ENCODE assay signal across 8 cellular contexts in genomic region chr16:29710227-29711219, GRCh38. TPM values are rescaled to one million over a fixed set of nuclear protein-coding genes. Genes with fewer than 3 reads are reported as not detected.
DNase-seq lines count a peak whose midpoint lies in the region; ATAC-seq and TF ChIP-seq lines count a peak whose summit lies in the region.

No MANE protein-coding gene starts in this region.

- H3K9me3 ChIP-seq in SK-N-SH (no peaks in the 10 kb centered on the region), lower lobe of right lung (no peaks in the 10 kb centered on the region)

- H3F3A ChIP-seq in SK-N-SH (replicated peaks; ENCODE audit: insufficient read depth) = peaks cover 3% of the 10 kb centered on the region

- intact Hi-C loops in lower lobe of right lung (cut with DNase I) = no loop called here

- ATAC-seq in HG03571 (IDR thresholded peaks at IDR 0.05; ENCODE audit: unreplicated experiment) = peak; percentile 51
- ATAC-seq in lower lobe of right lung = peak; percentile 78 to 89

- H3K27ac ChIP-seq in SK-N-SH (ENCODE audit: low read depth in 2 of 2, low read length in 1 of 2) (no peak overlapping the region), coronary artery (no peak overlapping the region), lower lobe of right lung (no peak overlapping the region)

- CTCF ChIA-PET in SK-N-SH (lab: Yijun Ruan, JAX) = interaction anchor here (0.9 to 2.0 kb wide), 4 partner anchors 11 to 69 kb away, joined by 3 to 13 read pairs (median 4); no protein-coding TSS in a partner anchor

- 0 out of 2 replicates have a peak overlapping the region, but pooled peaks have one; percentile 32 for H2AFZ ChIP-seq in SK-N-SH (ENCODE audit: low read depth)

- no peak for TF ChIP-seq EP300 in SK-N-SH (IDR thresholded peaks at IDR 0.05; ENCODE audit: borderline replicate concordance in 1 of 2, low read depth in 1 of 2, low read length in 1 of 2)

- H3K36me3 ChIP-seq in SK-N-SH (replicated peaks in 1 of 2; ENCODE audit: control insufficient read depth in 1 of 2, insufficient read depth in 2 of 2, low read length in 1 of 2) (no peaks in the 10 kb centered on the region), lower lobe of right lung (no peaks in the 10 kb centered on the region)

- POLR2A ChIA-PET in SK-N-SH (lab: Yijun Ruan, JAX) = no interaction called here

- no peak overlapping the region for H3K4me2 ChIP-seq in SK-N-SH

- H3K9me2 ChIP-seq in SK-N-SH = no peaks in the 10 kb centered on the region

- no peaks in the 10 kb centered on the region for H4K20me1 ChIP-seq in SK-N-SH (ENCODE audit: insufficient read depth)

- DNase-seq in NCI-H2029 (lab: John Stamatoyannopoulos, UW) = peak; percentile 19
- no peak for DNase-seq in NCI-H2029 treated with DMSO at 0.1 percent for 48 hours (lab: John Stamatoyannopoulos, UW)
- DNase-seq in SK-N-SH = peak; percentile 61
- no peak for DNase-seq in coronary artery (ENCODE audit: low spot score)
- DNase-seq in lower lobe of right lung = peak; percentile 3
- peak; percentile 92 for DNase-seq in superior temporal gyrus (ENCODE audit: extremely low spot score)
- no peak for DNase-seq in cortex of kidney (lab: John Stamatoyannopoulos, UW)

- no peak overlapping the region for H3K9ac ChIP-seq in SK-N-SH

- no peaks in the 10 kb centered on the region for H3K79me2 ChIP-seq in SK-N-SH (ENCODE audit: insufficient read depth)

- no peaks in the 10 kb centered on the region for H3K27me3 ChIP-seq in SK-N-SH (ENCODE audit: insufficient read depth)
- no peaks in the 10 kb centered on the region for H3K27me3 ChIP-seq in lower lobe of right lung (ENCODE audit: low read depth)

- TF ChIP-seq CTCF in SK-N-SH (IDR thresholded peaks at IDR 0.05) = peak; percentile 64
- peak; percentile 28 for TF ChIP-seq CTCF in coronary artery (IDR thresholded peaks at IDR 0.05)
- peak; percentile 64 for TF ChIP-seq CTCF in lower lobe of right lung (IDR thresholded peaks at IDR 0.05)

- WGBS in SK-N-SH (ENCODE audit: low lambda C conversion rate) = 67% methylated on average over 17 of the region's 17 CpGs

- peaks cover 0 to 2% of the 10 kb centered on the region in 2 experiments; a peak in 1 of 4 replicates for H3K4me1 ChIP-seq in SK-N-SH (ENCODE audit: control insufficient read depth in 1 of 2, insufficient read depth in 2 of 2, low read depth in 1 of 2, low read length in 1 of 2)
- H3K4me1 ChIP-seq in lower lobe of right lung = peaks cover 8% of the 10 kb centered on the region

- H3K4me3 ChIP-seq in SK-N-SH (ENCODE audit: low read depth in 2 of 2, low read length in 1 of 2) = no peak overlapping the region
- H3K4me3 ChIP-seq in coronary artery = no peak overlapping the region
- no peak overlapping the region for H3K4me3 ChIP-seq in lower lobe of right lung

- TF ChIP-seq RAD21 in SK-N-SH (IDR thresholded peaks at IDR 0.05; ENCODE audit: low read length) = peak; percentile 64

TF ChIP-seq in SK-N-SH, 30 proteins besides CTCF, POLR2A, EP300 and RAD21:
- peak; percentile 12 for TF ChIP-seq CHD2 (IDR thresholded peaks at IDR 0.05; ENCODE audit: low read length, partially characterized antibody)
- no peak for TF ChIP-seq ZBTB33 (IDR thresholded peaks at IDR 0.05; ENCODE audit: borderline replicate concordance, low read depth)
- TF ChIP-seq NRF1 (IDR thresholded peaks at IDR 0.05; ENCODE audit: low read depth, low read length) = no peak
- TF ChIP-seq JUND (IDR thresholded peaks at IDR 0.05) = no peak
- 0 out of 2 replicates have a peak, but pooled peaks have one; percentile 15 for TF ChIP-seq TCF12 (IDR thresholded peaks at IDR 0.05)
- TF ChIP-seq USF2 (IDR thresholded peaks at IDR 0.05; ENCODE audit: borderline replicate concordance, low read depth, low read length) = no peak
- TF ChIP-seq POLR2AphosphoS5 (IDR thresholded peaks at IDR 0.05; ENCODE audit: low read depth, low read length) = no peak
- peak; percentile 76; the same call in 1 of the 2 replicates for TF ChIP-seq USF1 (IDR thresholded peaks at IDR 0.05; ENCODE audit: borderline replicate concordance, low read depth)
- TF ChIP-seq EZH2phosphoT487 (IDR thresholded peaks at IDR 0.05; ENCODE audit: borderline replicate concordance, low read depth) = no peak
- TF ChIP-seq YY1 (IDR thresholded peaks at IDR 0.05; ENCODE audit: low read depth) = no peak
- TF ChIP-seq FOXM1 (IDR thresholded peaks at IDR 0.05; ENCODE audit: low read depth) = no peak
- TF ChIP-seq NFIC (IDR thresholded peaks at IDR 0.05; ENCODE audit: borderline replicate concordance) = no peak
- TF ChIP-seq ELF1 (IDR thresholded peaks at IDR 0.05) = no peak
- TF ChIP-seq MXI1 (IDR thresholded peaks at IDR 0.05; ENCODE audit: low read depth, low read length) = peak; percentile 89
- no peak for TF ChIP-seq SIN3A (IDR thresholded peaks at IDR 0.05; ENCODE audit: borderline replicate concordance, low read depth, low read length)
- TF ChIP-seq SMC3 (IDR thresholded peaks at IDR 0.05; ENCODE audit: low read depth, low read length) = peak; percentile 57
- TF ChIP-seq MAX (IDR thresholded peaks at IDR 0.05; ENCODE audit: low read depth) = peak; percentile 97
- TF ChIP-seq RFX5 (IDR thresholded peaks at IDR 0.05; ENCODE audit: low read length) = no peak
- TF ChIP-seq FOSL2 (IDR thresholded peaks at IDR 0.05; ENCODE audit: borderline replicate concordance, low read depth) = 0 out of 2 replicates have a peak, but pooled peaks have one; percentile 7
TF ChIP-seq in SK-N-SH: peak in this region for 7.

RNA-seq across cellular contexts. Expression of gene QPRT, which starts 31.5 kb away (rescaled TPM):
- polyA plus RNA-seq in SK-N-SH (2012; rRNA removed) = 12.5 and 12.6 TPM in 2 replicates
- 8.3 and 10.6 TPM in 2 replicates for polyA plus RNA-seq in SK-N-SH (2012; cell fraction: cytosol; rRNA removed)
- polyA plus RNA-seq in SK-N-SH (2012; cell fraction: nucleus; rRNA removed) = 10.8 and 11.3 TPM in 2 replicates
- total RNA-seq in lower lobe of right lung = 11.0 TPM

RNA-seq across cellular contexts. Expression of gene C16orf54, which starts 35.3 kb away (rescaled TPM):
- not detected in 2 replicates for polyA plus RNA-seq in SK-N-SH (2012; rRNA removed)
- not detected in 2 replicates for polyA plus RNA-seq in SK-N-SH (2012; cell fraction: cytosol; rRNA removed)
- not detected in 2 replicates for polyA plus RNA-seq in SK-N-SH (2012; cell fraction: nucleus; rRNA removed)
- 11.2 TPM for total RNA-seq in lower lobe of right lung

RNA-seq across cellular contexts. Expression of gene SPN, which starts 47.5 kb away (rescaled TPM):
- polyA plus RNA-seq in SK-N-SH (2012; rRNA removed) = 0.10 and 0.13 TPM in 2 replicates
- polyA plus RNA-seq in SK-N-SH (2012; cell fraction: cytosol; rRNA removed) = 0.03 and 0.05 TPM in 2 replicates
- polyA plus RNA-seq in SK-N-SH (2012; cell fraction: nucleus; rRNA removed) = 0.06 TPM in 2 replicates
- total RNA-seq in lower lobe of right lung = 109 TPM

Comparison
In these comparisons a context has a peak if more than half of its experiments do, and no peak if none do; other contexts are left out.
1. DNase-seq: peak in NCI-H2029 (single experiment), SK-N-SH (single experiment), lower lobe of right lung (single experiment) and superior temporal gyrus (single experiment); none in NCI-H2029 treated with DMSO at 0.1 percent for 48 hours (single experiment), coronary artery (single experiment) and cortex of kidney (single experiment).
2. Peak in every context shown above with its lines, with median percentiles within 50 percentile points of each other: CTCF ChIP-seq.